In genomic region chr1:244272471-244273261, GRCh38 we compare ENCODE assay signal across 8 cellular contexts.
DNase-seq lines count a peak whose midpoint lies in the region; ATAC-seq and TF ChIP-seq lines count a peak whose summit lies in the region.

No MANE protein-coding gene starts in this region.

- no peak overlapping the region for H3K4me3 ChIP-seq in fibroblast of mammary gland (ENCODE audit: control insufficient read depth, low read depth, low read length)

- H3K4me3 Mint-ChIP-seq in neural crest cell = no peak overlapping the region
- no peak overlapping the region for H3K4me3 Mint-ChIP-seq in stimulated activated naive CD8-positive, alpha-beta T cell treated with anti-CD3 and anti-CD28 coated beads, Interleukin-15, amount 100 ng/mL, for 72 hours

- TF ChIP-seq CTCF in fibroblast of mammary gland (conservative IDR thresholded peaks at IDR 0.05; ENCODE audit: control insufficient read depth, insufficient read depth, low read depth, low read length) (peak; percentile 99), neural crest cell (conservative IDR thresholded peaks at IDR 0.05) (peak; percentile 99)

- peaks cover 15% of the 10 kb centered on the region for H3K4me1 Mint-ChIP-seq in neural crest cell
- peaks cover 6% of the 10 kb centered on the region for H3K4me1 Mint-ChIP-seq in stimulated activated naive CD8-positive, alpha-beta T cell treated with anti-CD3 and anti-CD28 coated beads, Interleukin-15, amount 100 ng/mL, for 72 hours

- peaks cover 2% of the 10 kb centered on the region for H3K36me3 Mint-ChIP-seq in neural crest cell (ENCODE audit: low read depth)

- peaks cover 4% of the 10 kb centered on the region for H3K27me3 Mint-ChIP-seq in neural crest cell (ENCODE audit: low read depth)
- H3K27me3 Mint-ChIP-seq in stimulated activated naive CD8-positive, alpha-beta T cell treated with anti-CD3 and anti-CD28 coated beads, Interleukin-15, amount 100 ng/mL, for 72 hours = no peaks in the 10 kb centered on the region

- no peak overlapping the region for H3K27ac Mint-ChIP-seq in neural crest cell (ENCODE audit: unreplicated experiment)
- H3K27ac Mint-ChIP-seq in stimulated activated naive CD8-positive, alpha-beta T cell treated with anti-CD3 and anti-CD28 coated beads, Interleukin-15, amount 100 ng/mL, for 72 hours = peak overlapping the region in 1 of 2 donors; percentile 31

- DNase-seq in DMS 273 treated with DMSO at 0.1 percent for 48 hours (lab: John Stamatoyannopoulos, UW) (peak; percentile 62), LoVo (ENCODE audit: low spot score) (peak; percentile 81), RPMI7951 (ENCODE audit: low read depth) (peak; percentile 80), activated T-helper 1 cell treated with Interleukin-2 at 50 U/mL for 16 hours (ENCODE audit: low read depth) (peak; percentile 51), fibroblast of mammary gland (ENCODE audit: low read depth) (peak; percentile 94), neural crest cell (ENCODE audit: low read depth, low spot score) (peak; percentile 82)
- DNase-seq in stimulated activated naive CD8-positive, alpha-beta T cell treated with anti-CD3 and anti-CD28 coated beads, Interleukin-15, amount 100 ng/mL, for 72 hours = peak; percentile 54 to 66

- peak; percentile 97 for ATAC-seq in GM21786 (IDR thresholded peaks at IDR 0.05; ENCODE audit: unreplicated experiment)
- peak; percentile 65 for ATAC-seq in stimulated activated naive CD8-positive, alpha-beta T cell treated with anti-CD3 and anti-CD28 coated beads, Interleukin-15, amount 100 ng/mL, for 72 hours

- H3K9me3 Mint-ChIP-seq in neural crest cell = peaks cover 7% of the 10 kb centered on the region
- peaks cover 0 to 14% of the 10 kb centered on the region in 2 donors for H3K9me3 Mint-ChIP-seq in stimulated activated naive CD8-positive, alpha-beta T cell treated with anti-CD3 and anti-CD28 coated beads, Interleukin-15, amount 100 ng/mL, for 72 hours
